Comparison of ENCODE assay signal across 17 cellular contexts in the genomic region with DNA sequence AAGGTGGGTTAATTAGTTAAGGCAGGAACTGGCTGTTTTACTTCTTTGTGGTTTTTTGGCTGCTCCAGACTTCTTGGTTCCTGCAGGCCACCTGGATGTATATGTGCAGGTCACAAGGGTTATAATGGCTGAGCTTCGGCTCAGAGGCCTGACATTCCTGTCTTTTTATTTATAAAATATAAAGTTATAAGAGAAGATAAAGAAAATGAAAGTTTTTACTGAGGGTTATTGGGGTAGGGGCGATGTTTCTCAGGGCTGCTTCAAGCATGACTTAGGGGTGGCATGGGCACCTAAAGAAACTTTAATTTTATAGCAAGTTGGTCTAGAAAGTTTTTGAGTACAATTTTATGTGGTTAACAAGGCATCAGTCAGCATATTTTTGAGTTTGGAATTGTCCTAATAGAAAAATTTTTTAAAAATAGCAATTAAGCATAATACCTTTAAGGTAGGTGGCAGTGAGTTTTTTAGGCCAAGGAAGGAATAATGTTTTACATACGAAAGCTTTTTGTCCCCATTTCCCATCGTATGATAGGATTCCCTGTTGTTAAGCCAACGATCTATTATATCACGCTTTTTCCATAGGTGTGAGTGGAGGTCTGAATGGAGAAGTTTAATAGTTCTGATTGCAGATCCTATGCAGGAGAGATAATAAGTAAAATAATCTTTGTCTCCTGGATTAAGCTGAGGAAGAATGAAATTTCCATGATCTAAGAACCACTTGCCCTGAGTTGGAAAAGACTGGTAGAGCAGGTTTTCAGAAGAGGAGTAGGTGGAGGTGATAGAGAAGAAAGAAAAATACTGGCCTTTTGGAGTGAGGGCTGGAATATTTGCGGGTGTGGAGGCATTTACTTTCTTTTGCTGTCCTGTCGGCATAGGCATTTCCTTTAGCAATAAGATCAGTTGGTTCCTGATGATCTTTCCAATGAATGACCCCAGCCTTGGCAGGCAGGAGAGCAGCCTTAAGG. TPM values are rescaled to one million over a fixed set of nuclear protein-coding genes. Genes with fewer than 3 reads are reported as not detected.
"Had no signal": no experiment of that assay in that cellular context is flagged by ENCODE, and none has a peak within 500 bp of the region (broad histone marks: within the 10 kb centered on the region; RNA-seq: fewer than 3 reads in every experiment).

No MANE protein-coding gene starts in this region.

- H3K27ac ChIP-seq: prostate gland, testis had no signal

- H3K4me1 ChIP-seq: prostate gland, testis had no signal

- DNase-seq: activated CD4-positive, alpha-beta T cell treated with anti-CD3 and anti-CD28 coated beads, Interleukin-2, amount 50 U/mL, for 48 hours; activated CD4-positive, CD25-positive, alpha-beta regulatory T cell treated with anti-CD3 and anti-CD28 coated beads, Interleukin-2, amount 50 U/mL, for 72 hours; activated gamma-delta T cell treated with Interleukin-2 at 50 U/mL for 16 hours; activated naive CD8-positive, alpha-beta T cell treated with anti-CD3 and anti-CD28 coated beads for 36 hours; activated T-cell treated with anti-CD3 and anti-CD28 coated beads, Interleukin-2, amount 50 U/mL, for 72 hours; anterior cingulate cortex; occipital lobe; stimulated activated CD4-positive, alpha-beta T cell treated with anti-CD3 and anti-CD28 coated beads, Interleukin-2, amount 100 ng/mL, for 48 hours; stimulated activated CD8-positive, alpha-beta memory T cell treated with anti-CD3 and anti-CD28 coated beads, Interleukin-4, amount 100 ng/mL, for 48 hours; T-helper 9 cell; testis had no signal

- H3K9me3 ChIP-seq: prostate gland, testis had no signal

- H3K36me3 ChIP-seq: prostate gland had no signal

- H3K27me3 ChIP-seq: testis had no signal

- H3K4me3 ChIP-seq: prostate gland, testis had no signal

- ATAC-seq: activated T-cell treated with anti-CD3 and anti-CD28 coated beads, Interleukin-2, amount 50 U/mL, for 72 hours; esophagus mucosa; sciatic nerve had no signal

RNA-seq across cellular contexts. Expression of a gene that starts 10.1 kb away (rescaled TPM):
- total RNA-seq: activated naive CD8-positive, alpha-beta T cell treated with anti-CD3 and anti-CD28 coated beads for 36 hours; activated T-cell treated with anti-CD3 and anti-CD28 coated beads, Interleukin-2, amount 50 U/mL, for 72 hours; chondrocyte; dermis microvascular lymphatic vessel endothelial cell; esophagus mucosa; fibroblast of villous mesenchyme; occipital lobe; sciatic nerve; testis had no signal
